8 cellular contexts compared by ENCODE assay signal in the genomic region with DNA sequence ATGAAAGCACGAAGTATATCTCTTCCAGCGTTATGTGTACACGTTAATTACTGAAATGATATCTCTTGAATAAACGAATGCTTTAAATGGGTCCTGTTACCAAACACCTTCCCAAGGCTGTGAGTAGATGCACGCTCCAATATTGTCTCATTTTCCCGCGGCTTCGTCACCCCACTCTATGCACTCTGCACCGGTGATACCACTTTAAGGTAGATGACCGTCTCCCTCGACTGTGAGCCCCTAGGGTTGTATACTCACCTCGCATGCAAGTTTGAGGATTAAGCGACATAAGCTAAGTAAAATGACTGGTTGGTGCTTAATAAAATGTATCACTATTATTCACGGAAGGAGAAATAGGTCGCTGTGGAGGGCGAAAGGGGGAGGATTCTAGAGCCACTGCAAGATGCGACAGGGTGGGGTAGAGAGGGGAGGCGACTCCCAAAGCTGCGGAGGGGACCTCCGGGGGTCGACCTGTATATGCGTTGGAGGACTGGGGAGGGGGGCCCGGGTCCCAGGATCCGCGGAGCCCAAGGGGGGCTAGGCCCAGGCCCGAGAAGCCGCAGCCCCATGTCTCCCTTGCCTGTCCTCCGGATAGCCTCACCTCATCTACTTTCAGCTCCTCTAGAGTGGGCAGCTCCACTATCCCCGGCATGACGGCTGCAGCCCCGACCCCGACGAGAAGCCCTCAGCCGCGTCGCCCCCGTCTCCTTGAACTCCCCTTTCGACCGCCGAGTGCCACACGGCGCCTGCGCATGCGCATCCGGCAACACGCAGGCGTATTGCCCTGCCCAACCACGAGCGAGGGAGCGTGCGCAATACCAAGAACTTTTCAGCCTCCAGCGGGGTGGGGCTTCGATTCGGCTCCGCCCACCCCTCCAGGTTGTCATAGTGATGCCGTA. TPM values are rescaled to one million over a fixed set of nuclear protein-coding genes. Genes with fewer than 3 reads are reported as not detected.
A peak's percentile ranks its signal among the peaks of the same experiment; 100 is the strongest.
DNase-seq lines count a peak whose midpoint lies in the region; ATAC-seq and TF ChIP-seq lines count a peak whose summit lies in the region.

A gene (plus strand): TSS at position 883 of the 899 bp plus-strand sequence. CDS start 65 bp downstream, outside the sequence.
A gene (minus strand): TSS at position 754 of the 899 bp plus-strand sequence. CDS start 102 bp downstream, at position 652.

- no peak for TF ChIP-seq RAD21 in SK-N-SH (IDR thresholded peaks at IDR 0.05; ENCODE audit: low read length)

- H3K9me3 Mint-ChIP-seq in activated naive CD4-positive, alpha-beta T cell treated with anti-CD3 and anti-CD28 coated beads, Interleukin-2, amount 50 U/mL, for 72 hours = no peaks in the 10 kb centered on the region

- H2AFZ ChIP-seq in SK-N-SH (ENCODE audit: low read depth) = peak within 1 kb of the TSS; percentile 96

- peak within 1 kb of the TSS; percentile 79 for H3K9ac ChIP-seq in SK-N-SH

- DNase-seq in GM10266 (ENCODE audit: extremely low spot score) (peak; percentile 95), NCI-H1092 (lab: John Stamatoyannopoulos, UW) (peak; percentile 96), SK-N-SH (peak; percentile 98), glomerular visceral epithelial cell (ENCODE audit: extremely low spot score) (peak; percentile 97), occipital lobe (lab: John Stamatoyannopoulos, UW) (peak; percentile 90)
- DNase-seq in activated naive CD4-positive, alpha-beta T cell treated with anti-CD3 and anti-CD28 coated beads, Interleukin-2, amount 50 U/mL, for 72 hours (ENCODE audit: low spot score in 2 of 2) = peak; percentile 95 to 96

- no peaks in the 10 kb centered on the region for H3K9me2 ChIP-seq in SK-N-SH

- peak within 1 kb of the TSS; percentile 75 to 96 for H3K4me3 ChIP-seq in SK-N-SH (ENCODE audit: low read depth in 2 of 2, low read length in 1 of 2)

- H3F3A ChIP-seq in SK-N-SH (replicated peaks; ENCODE audit: insufficient read depth) = no peaks in the 10 kb centered on the region

- H3K36me3 ChIP-seq in SK-N-SH (replicated peaks in 1 of 2; ENCODE audit: control insufficient read depth in 1 of 2, insufficient read depth in 2 of 2, low read length in 1 of 2) = peaks cover 4 to 5% of the 10 kb centered on the region in 2 experiments

- no peaks in the 10 kb centered on the region; the same call in 1 of the 2 replicates for H3K9me3 ChIP-seq in SK-N-SH

- POLR2A ChIA-PET in SK-N-SH (lab: Yijun Ruan, JAX) = interaction anchor here (0.6 to 0.7 kb wide), 2 partner anchors 13 to 32 kb away, joined by 3 read pairs; no protein-coding TSS in a partner anchor

- H4K20me1 ChIP-seq in SK-N-SH (ENCODE audit: insufficient read depth) = peaks cover 24% of the 10 kb centered on the region

- no peaks in the 10 kb centered on the region for H3K27me3 ChIP-seq in SK-N-SH (ENCODE audit: insufficient read depth)

- peak; percentile 98 for ATAC-seq in HG02610 (IDR thresholded peaks at IDR 0.05; ENCODE audit: unreplicated experiment)
- peak; percentile 96 to 98 for ATAC-seq in activated naive CD4-positive, alpha-beta T cell treated with anti-CD3 and anti-CD28 coated beads, Interleukin-2, amount 50 U/mL, for 72 hours

- peaks cover 9 to 17% of the 10 kb centered on the region in 2 donors for H3K36me3 Mint-ChIP-seq in activated naive CD4-positive, alpha-beta T cell treated with anti-CD3 and anti-CD28 coated beads, Interleukin-2, amount 50 U/mL, for 72 hours

- H3K4me2 ChIP-seq in SK-N-SH = peak within 1 kb of the TSS; percentile 78

- TF ChIP-seq EP300 in SK-N-SH (IDR thresholded peaks at IDR 0.05; ENCODE audit: borderline replicate concordance in 1 of 2, low read depth in 1 of 2, low read length in 1 of 2) = no peak

- H3K4me1 ChIP-seq in SK-N-SH (ENCODE audit: control insufficient read depth in 1 of 2, insufficient read depth in 2 of 2, low read depth in 1 of 2, low read length in 1 of 2) = peaks cover 0 to 2% of the 10 kb centered on the region in 2 experiments; a peak in 2 of 4 replicates

- CTCF ChIA-PET in SK-N-SH (lab: Yijun Ruan, JAX) = interaction anchor here (1.0 to 8.8 kb wide), 13 partner anchors 9 to 195 kb away, joined by 3 to 46 read pairs (median 4); no protein-coding TSS in a partner anchor

- H3K27ac ChIP-seq in SK-N-SH (ENCODE audit: low read depth in 2 of 2, low read length in 1 of 2) (peak within 1 kb of the TSS in 1 of 2 experiments; percentile 85; a peak in 1 of 4 replicates), temporal lobe (ENCODE audit: low read depth, low read length) (peak within 1 kb of the TSS; percentile 63)

- no peak for TF ChIP-seq CTCF in GM10266 (IDR thresholded peaks at IDR 0.05; ENCODE audit: control insufficient read depth, insufficient read depth, low read depth, missing control alignments)
- no peak for TF ChIP-seq CTCF in SK-N-SH (IDR thresholded peaks at IDR 0.05)

- 2% methylated on average over 48 of the region's 56 CpGs for WGBS in SK-N-SH (ENCODE audit: low lambda C conversion rate)

- peaks cover 45% of the 10 kb centered on the region for H3K79me2 ChIP-seq in SK-N-SH (ENCODE audit: insufficient read depth)

- H3K27ac Mint-ChIP-seq in activated naive CD4-positive, alpha-beta T cell treated with anti-CD3 and anti-CD28 coated beads, Interleukin-2, amount 50 U/mL, for 72 hours = peak within 1 kb of the TSS; percentile 89 to 98

TF ChIP-seq in SK-N-SH, 30 proteins besides CTCF, POLR2A, EP300 and RAD21:
- TF ChIP-seq NRF1 (IDR thresholded peaks at IDR 0.05; ENCODE audit: low read depth, low read length) (peak; percentile 99), POLR2AphosphoS5 (IDR thresholded peaks at IDR 0.05; ENCODE audit: low read depth, low read length) (peak; percentile 89), MEF2A (IDR thresholded peaks at IDR 0.05; ENCODE audit: borderline replicate concordance, low read depth) (no peak), MXI1 (IDR thresholded peaks at IDR 0.05; ENCODE audit: low read depth, low read length) (peak; percentile 88; the same call in 1 of the 2 replicates)
- TF ChIP-seq, protein P1, sequence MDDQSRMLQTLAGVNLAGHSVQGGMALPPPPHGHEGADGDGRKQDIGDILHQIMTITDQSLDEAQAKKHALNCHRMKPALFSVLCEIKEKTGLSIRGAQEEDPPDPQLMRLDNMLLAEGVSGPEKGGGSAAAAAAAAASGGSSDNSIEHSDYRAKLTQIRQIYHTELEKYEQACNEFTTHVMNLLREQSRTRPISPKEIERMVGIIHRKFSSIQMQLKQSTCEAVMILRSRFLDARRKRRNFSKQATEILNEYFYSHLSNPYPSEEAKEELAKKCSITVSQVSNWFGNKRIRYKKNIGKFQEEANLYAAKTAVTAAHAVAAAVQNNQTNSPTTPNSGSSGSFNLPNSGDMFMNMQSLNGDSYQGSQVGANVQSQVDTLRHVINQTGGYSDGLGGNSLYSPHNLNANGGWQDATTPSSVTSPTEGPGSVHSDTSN (IDR thresholded peaks at IDR 0.05) = no peak

RNA-seq across cellular contexts. Expression of the first gene that starts in this region (rescaled TPM):
- not detected in 2 replicates for polyA plus RNA-seq in SK-N-SH (2012; rRNA removed)
- 0.06 and 0.09 TPM in 2 replicates for polyA plus RNA-seq in SK-N-SH (2012; cell fraction: cytosol; rRNA removed)
- 0.11 and 0.16 TPM in 2 replicates for polyA plus RNA-seq in SK-N-SH (2012; cell fraction: nucleus; rRNA removed)
- total RNA-seq in activated naive CD4-positive, alpha-beta T cell treated with anti-CD3 and anti-CD28 coated beads, Interleukin-2, amount 50 U/mL, for 72 hours = under 1 TPM in 1 of 2 donors, not detected in 1; 0.82 TPM
- 1.2 TPM for total RNA-seq in occipital lobe
- total RNA-seq in temporal lobe = 1.7 TPM

RNA-seq across cellular contexts. Expression of the second gene that starts in this region (rescaled TPM):
- 97.4 and 116 TPM in 2 replicates for polyA plus RNA-seq in SK-N-SH (2012; rRNA removed)
- 129 and 149 TPM in 2 replicates for polyA plus RNA-seq in SK-N-SH (2012; cell fraction: cytosol; rRNA removed)
- 34.0 and 34.2 TPM in 2 replicates for polyA plus RNA-seq in SK-N-SH (2012; cell fraction: nucleus; rRNA removed)
- 10 to 100 TPM; 40.7 to 58.2 TPM for total RNA-seq in activated naive CD4-positive, alpha-beta T cell treated with anti-CD3 and anti-CD28 coated beads, Interleukin-2, amount 50 U/mL, for 72 hours
- total RNA-seq in occipital lobe (18.2 TPM), temporal lobe (21.6 TPM)
